ENCODE assay signal across 12 cellular contexts in the genomic region with DNA sequence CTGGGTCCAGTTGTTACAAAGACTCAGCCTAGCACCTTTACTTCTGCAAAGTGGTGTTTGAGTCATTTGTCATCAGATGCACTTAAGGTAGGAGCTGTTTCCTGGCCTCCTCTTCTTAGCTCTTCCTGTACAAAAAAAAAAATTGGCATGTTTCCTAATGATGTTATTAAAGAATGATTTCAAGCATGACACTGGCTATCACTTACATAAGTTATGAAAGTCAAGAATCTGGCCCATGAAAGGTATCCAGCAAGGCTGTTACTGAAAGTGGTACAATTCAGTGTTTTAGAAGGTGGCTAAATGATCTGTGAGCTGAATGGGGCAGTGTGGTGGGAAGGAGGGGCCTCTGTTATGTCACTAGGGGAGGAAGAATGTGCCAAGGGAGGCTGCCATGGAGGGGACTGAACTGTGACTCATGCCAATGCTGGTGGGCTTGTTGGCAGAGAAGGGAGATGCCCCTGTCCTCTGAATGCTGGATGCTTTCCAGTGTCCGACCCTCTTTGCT.
A peak's percentile ranks its signal among the peaks of the same experiment; 100 is the strongest.
DNase-seq lines count a peak whose midpoint lies in the region; ATAC-seq, FAIRE-seq and TF ChIP-seq lines count a peak whose summit lies in the region.
"Had no signal": no experiment of that assay in that cellular context is flagged by ENCODE, and none has a peak within 500 bp of the region (broad histone marks: within the 10 kb centered on the region; RNA-seq: fewer than 3 reads in every experiment).

No MANE protein-coding gene starts in this region.

- H3K9me3 ChIP-seq in astrocyte (ENCODE audit: insufficient read depth, low read depth, low read length) (no peaks in the 10 kb centered on the region), thoracic aorta (no peaks in the 10 kb centered on the region)
- H3K9me3 ChIP-seq in CD4-positive, alpha-beta T cell (ENCODE audit: control insufficient read depth, low read length) = no peaks in the 10 kb centered on the region
- H3K9me3 ChIP-seq: neutrophil had no signal

- CTCF ChIA-PET in CD4-positive, alpha-beta T cell (lab: Charles Lee) = no interaction called here

- peak overlapping the region; percentile 34 for H3K27ac Mint-ChIP-seq in astrocyte (ENCODE audit: unreplicated experiment)
- H3K27ac Mint-ChIP-seq in CD4-positive, alpha-beta T cell = no peak overlapping the region
- H3K27ac Mint-ChIP-seq: activated naive CD8-positive, alpha-beta T cell had no signal

- peaks cover 13% of the 10 kb centered on the region for H3K4me1 Mint-ChIP-seq in astrocyte (ENCODE audit: low read depth, unreplicated experiment)
- H3K4me1 Mint-ChIP-seq in CD4-positive, alpha-beta T cell (ENCODE audit: low read depth) = no peaks in the 10 kb centered on the region

- peaks cover 22% of the 10 kb centered on the region for H3K4me1 ChIP-seq in astrocyte (ENCODE audit: insufficient read depth, low read length)
- H3K4me1 ChIP-seq in thoracic aorta (ENCODE audit: control insufficient read depth in 1 of 2, low read depth in 2 of 2) = peaks cover 14 to 47% of the 10 kb centered on the region in 2 donors

- DNase-seq in NCI-H1105 treated with DMSO at 0.1 percent for 48 hours (lab: John Stamatoyannopoulos, UW) = peak; percentile 37
- DNase-seq in NCI-H1105 (lab: John Stamatoyannopoulos, UW) = no peak
- DNase-seq in astrocyte (ENCODE audit: low read depth) = peak; percentile 43
- no peak for DNase-seq in thoracic aorta (ENCODE audit: low spot score)
- DNase-seq in CD4-positive, alpha-beta T cell = no peak
- DNase-seq in GM19240 (ENCODE audit: insufficient read length, low spot score) = no peak
- DNase-seq: 8988T had no signal

- H3K79me2 ChIP-seq in astrocyte (ENCODE audit: insufficient read depth, low read length) = no peaks in the 10 kb centered on the region

- H3K4me2 ChIP-seq in astrocyte (ENCODE audit: low read length) = peak overlapping the region; percentile 50

- POLR2A ChIA-PET in CD4-positive, alpha-beta T cell (lab: Charles Lee) = no interaction called here

- H3K27ac ChIP-seq in astrocyte (ENCODE audit: low read depth, low read length) = peak overlapping the region; percentile 80
- peak overlapping the region; percentile 95 to 97 for H3K27ac ChIP-seq in thoracic aorta
- no peak overlapping the region for H3K27ac ChIP-seq in CD4-positive, alpha-beta T cell (ENCODE audit: low read depth, low read length)
- H3K27ac ChIP-seq: neutrophil, VCaP had no signal

- H4K20me1 ChIP-seq in astrocyte (ENCODE audit: insufficient read depth, low read length) = no peaks in the 10 kb centered on the region

- H3K27me3 ChIP-seq in astrocyte (ENCODE audit: insufficient read depth, low read length) (no peaks in the 10 kb centered on the region), thoracic aorta (replicated peaks; ENCODE audit: insufficient read depth) (no peaks in the 10 kb centered on the region)
- no peaks in the 10 kb centered on the region for H3K27me3 ChIP-seq in CD4-positive, alpha-beta T cell (ENCODE audit: control insufficient read depth, insufficient read depth, low read length)
- H3K27me3 ChIP-seq: neutrophil had no signal

- H3K9ac ChIP-seq in astrocyte (ENCODE audit: low read length) = peak overlapping the region; percentile 50

- H3K9me3 Mint-ChIP-seq in astrocyte (ENCODE audit: unreplicated experiment) = no peaks in the 10 kb centered on the region
- peaks cover 7% of the 10 kb centered on the region for H3K9me3 Mint-ChIP-seq in CD4-positive, alpha-beta T cell

- H3K27me3 Mint-ChIP-seq in astrocyte (ENCODE audit: low read depth, unreplicated experiment) = no peaks in the 10 kb centered on the region
- peaks cover 42% of the 10 kb centered on the region for H3K27me3 Mint-ChIP-seq in CD4-positive, alpha-beta T cell
- H3K27me3 Mint-ChIP-seq: activated naive CD8-positive, alpha-beta T cell had no signal

- FAIRE-seq in astrocyte (lab: Jason Lieb, UNC) (peak; percentile 5), islet of Langerhans (lab: Jason Lieb, UNC) (peak; percentile 99)

- no peaks in the 10 kb centered on the region for H3K36me3 ChIP-seq in astrocyte (ENCODE audit: insufficient read depth, low read length)
- no peaks in the 10 kb centered on the region for H3K36me3 ChIP-seq in thoracic aorta
- H3K36me3 ChIP-seq: neutrophil had no signal

- H3K4me3 ChIP-seq in astrocyte (ENCODE audit: insufficient read depth, low read depth, low read length) = no peak overlapping the region
- H3K4me3 ChIP-seq in thoracic aorta = no peak overlapping the region

- intact Hi-C loops in CD4-positive, alpha-beta T cell (cut with DNase I, micrococcal nuclease) = no loop called here

- no peak for TF ChIP-seq CTCF in astrocyte (IDR thresholded peaks at IDR 0.05; ENCODE audit: insufficient read depth, low read depth, low read length)
- TF ChIP-seq CTCF in thoracic aorta (IDR thresholded peaks at IDR 0.05) = no peak
- TF ChIP-seq CTCF in CD4-positive, alpha-beta T cell (IDR thresholded peaks at IDR 0.05) = no peak

- H3K36me3 Mint-ChIP-seq in astrocyte (ENCODE audit: low read depth, unreplicated experiment) = no peaks in the 10 kb centered on the region
- H3K36me3 Mint-ChIP-seq in CD4-positive, alpha-beta T cell (ENCODE audit: low read depth) = no peaks in the 10 kb centered on the region
- H3K36me3 Mint-ChIP-seq: activated naive CD8-positive, alpha-beta T cell had no signal

- H2AFZ ChIP-seq in astrocyte (ENCODE audit: low read depth, low read length) = no peak overlapping the region

- no peak overlapping the region for H3K4me3 Mint-ChIP-seq in astrocyte (ENCODE audit: unreplicated experiment)
- H3K4me3 Mint-ChIP-seq in CD4-positive, alpha-beta T cell = no peak overlapping the region
- H3K4me3 Mint-ChIP-seq: activated naive CD8-positive, alpha-beta T cell had no signal

- peak; percentile 59 for ATAC-seq in thoracic aorta (ENCODE audit: insufficient number of reproducible peaks, low FRiP score, low read depth)
- ATAC-seq in CD4-positive, alpha-beta T cell (ENCODE audit: poor library complexity) = no peak
- no peak for ATAC-seq in HG03354 (IDR thresholded peaks at IDR 0.05; ENCODE audit: poor library complexity, severe bottlenecking, unreplicated experiment)

Comparison
In these comparisons a context has a peak if more than half of its experiments do, and no peak if none do; other contexts are left out.
1. DNase-seq: peak in NCI-H1105 treated with DMSO at 0.1 percent for 48 hours (single experiment) and astrocyte (single experiment); none in NCI-H1105 (single experiment), thoracic aorta (single experiment), CD4-positive, alpha-beta T cell (0 of 10) and GM19240 (single experiment).